ENCODE assay signal across 8 cellular contexts in the genomic region with DNA sequence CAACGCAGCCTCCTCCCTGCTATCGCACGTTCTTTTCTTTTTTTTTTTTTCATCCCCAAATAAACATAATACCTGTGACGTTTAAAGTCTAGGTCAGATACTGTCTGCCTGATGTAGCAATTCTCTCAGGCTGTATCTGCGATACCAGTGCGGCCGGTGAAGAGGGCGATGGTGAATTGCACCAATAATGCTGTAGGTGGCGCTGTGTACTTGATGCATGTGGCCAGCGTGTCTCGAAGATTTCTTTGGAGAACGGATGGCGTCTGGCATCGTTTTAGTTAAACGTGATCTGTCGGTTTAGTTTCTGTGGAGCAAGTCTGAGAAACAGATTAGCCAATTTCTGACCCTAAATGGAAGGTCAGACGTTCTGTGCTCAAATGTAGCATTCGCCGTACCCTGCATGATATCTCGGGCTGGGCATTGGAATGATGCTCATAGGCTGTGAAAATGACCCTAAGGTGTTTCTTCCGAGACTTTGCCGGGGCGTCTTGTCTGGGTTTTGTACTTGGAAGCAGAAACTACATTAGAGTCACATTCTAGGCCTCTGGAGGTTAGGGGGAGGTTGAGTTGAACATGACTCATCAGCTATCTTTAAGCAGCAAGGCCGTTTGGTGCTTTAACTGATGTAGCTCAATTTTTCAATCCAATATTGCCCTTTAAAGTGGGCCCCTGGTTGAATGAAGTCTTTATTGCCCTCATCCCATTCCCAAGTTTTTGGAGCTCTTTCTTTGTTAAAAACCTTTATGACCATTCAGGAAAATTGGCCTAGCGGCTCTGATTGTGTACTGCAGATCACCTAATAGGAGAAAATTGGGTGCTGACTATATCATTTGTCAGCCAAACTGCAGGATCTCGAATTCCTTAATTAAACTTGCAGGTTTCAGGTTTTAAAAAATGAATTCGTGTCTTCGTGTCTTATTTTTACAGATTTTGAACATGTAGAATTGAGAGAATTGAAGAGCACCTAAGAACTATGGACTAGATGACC.
DNase-seq lines count a peak whose midpoint lies in the region; ATAC-seq and TF ChIP-seq lines count a peak whose summit lies in the region.

No MANE protein-coding gene starts in this region.

- TF ChIP-seq CTCF in KMS-11 (conservative IDR thresholded peaks at IDR 0.05; ENCODE audit: low read depth, low read length) (peak; percentile 73), Peyer's patch (IDR thresholded peaks at IDR 0.05) (peak; percentile 25 to 69 (median 64)), retinal pigment epithelial cell (conservative IDR thresholded peaks at IDR 0.05; ENCODE audit: low read depth, low read length) (peak; percentile 93)

- H3K9me3 ChIP-seq in Peyer's patch, result no peaks in the 10 kb centered on the region
- H3K9me3 ChIP-seq in right cardiac atrium (ENCODE audit: control insufficient read depth, low read length), result no peaks in the 10 kb centered on the region

- WGBS in right cardiac atrium, result 19% methylated on average over 28 of the region's 28 CpGs

- H2AFZ ChIP-seq in ACC112 (ENCODE audit: low read length, unreplicated experiment) (peak overlapping the region; percentile 16), KMS-11 (ENCODE audit: low read depth) (no peak overlapping the region)

- H3K79me2 ChIP-seq in ACC112 (ENCODE audit: control insufficient read depth, insufficient read depth, low read length, unreplicated experiment), result no peaks in the 10 kb centered on the region
- H3K79me2 ChIP-seq in KMS-11 (ENCODE audit: insufficient read depth, low read depth), result no peaks in the 10 kb centered on the region

- H3K36me3 ChIP-seq in ACC112 (ENCODE audit: insufficient read depth, low read length) (no peaks in the 10 kb centered on the region), KMS-11 (ENCODE audit: insufficient read depth) (no peaks in the 10 kb centered on the region), Peyer's patch (no peaks in the 10 kb centered on the region)

- H3K4me3 ChIP-seq in ACC112 (ENCODE audit: low read depth, low read length) (peak overlapping the region; percentile 67), KMS-11 (IDR thresholded peaks at IDR 0.05; ENCODE audit: insufficient read depth, low read depth, low read length) (no peak overlapping the region), Peyer's patch (no peak overlapping the region), right cardiac atrium (ENCODE audit: low read length) (no peak overlapping the region), retinal pigment epithelial cell (ENCODE audit: low read length) (peak overlapping the region; percentile 20)

- no peaks in the 10 kb centered on the region for H4K20me1 ChIP-seq in KMS-11 (ENCODE audit: insufficient read depth)

- TF ChIP-seq POLR2A in Peyer's patch (IDR thresholded peaks at IDR 0.05), result no peak

- peak overlapping the region; percentile 45 for H3K27ac ChIP-seq in ACC112 (ENCODE audit: low read depth, low read length)
- H3K27ac ChIP-seq in KMS-11, result no peak overlapping the region
- no peak overlapping the region for H3K27ac ChIP-seq in Peyer's patch
- H3K27ac ChIP-seq in right cardiac atrium (ENCODE audit: low read length), result no peak overlapping the region

- peak; percentile 78 for ATAC-seq in GM18502 (IDR thresholded peaks at IDR 0.05; ENCODE audit: poor library complexity, unreplicated experiment)
- peak; percentile 77 to 83 for ATAC-seq in right cardiac atrium
- ATAC-seq in GM21717 (IDR thresholded peaks at IDR 0.05; ENCODE audit: unreplicated experiment), result no peak

- intact Hi-C loops in right cardiac atrium (cut with DNase I), result loop anchor here in 3 of 4 donors (2.0 to 10.0 kb wide), 3 partner anchors 76 to 440 kb away; no protein-coding TSS in a partner anchor

- DNase-seq in Peyer's patch (peak in 2 of 3 donors; percentile 62 to 70), amniotic epithelial cell (ENCODE audit: low read depth) (peak; percentile 80), right cardiac atrium (peak; percentile 47 to 77 (median 63)), retinal pigment epithelial cell (ENCODE audit: low read depth) (peak; percentile 34)

- no peak overlapping the region for H3K4me2 ChIP-seq in KMS-11

- H3K27me3 ChIP-seq in ACC112 (ENCODE audit: insufficient read depth, low read length), result peaks cover 4% of the 10 kb centered on the region; the same call in 1 of the 2 replicates
- H3K27me3 ChIP-seq in KMS-11 (ENCODE audit: insufficient read depth, low read depth), result no peaks in the 10 kb centered on the region
- no peaks in the 10 kb centered on the region for H3K27me3 ChIP-seq in Peyer's patch
- H3K27me3 ChIP-seq in right cardiac atrium (ENCODE audit: control insufficient read depth, insufficient read depth), result no peaks in the 10 kb centered on the region

- H3K4me1 ChIP-seq in ACC112 (ENCODE audit: control insufficient read depth, insufficient read depth, low read length, unreplicated experiment), result peaks cover 8% of the 10 kb centered on the region
- H3K4me1 ChIP-seq in KMS-11 (ENCODE audit: low read depth, poor library complexity, severe bottlenecking), result no peaks in the 10 kb centered on the region
- H3K4me1 ChIP-seq in Peyer's patch, result no peaks in the 10 kb centered on the region
- H3K4me1 ChIP-seq in right cardiac atrium (ENCODE audit: control insufficient read depth, insufficient read depth, low read length), result no peaks in the 10 kb centered on the region

- H3K9ac ChIP-seq in KMS-11, result no peak overlapping the region

Comparison
In these comparisons a context has a peak if more than half of its experiments do, and no peak if none do; other contexts are left out.
1. H3K4me3 ChIP-seq: peak in ACC112 (single experiment) and retinal pigment epithelial cell (single experiment); none in KMS-11 (single experiment), Peyer's patch (0 of 4) and right cardiac atrium (single experiment).
2. Peak in every context shown above with its lines, with median percentiles within 50 percentile points of each other: CTCF ChIP-seq and DNase-seq.